23 cellular contexts compared by ENCODE assay signal in the genomic region with DNA sequence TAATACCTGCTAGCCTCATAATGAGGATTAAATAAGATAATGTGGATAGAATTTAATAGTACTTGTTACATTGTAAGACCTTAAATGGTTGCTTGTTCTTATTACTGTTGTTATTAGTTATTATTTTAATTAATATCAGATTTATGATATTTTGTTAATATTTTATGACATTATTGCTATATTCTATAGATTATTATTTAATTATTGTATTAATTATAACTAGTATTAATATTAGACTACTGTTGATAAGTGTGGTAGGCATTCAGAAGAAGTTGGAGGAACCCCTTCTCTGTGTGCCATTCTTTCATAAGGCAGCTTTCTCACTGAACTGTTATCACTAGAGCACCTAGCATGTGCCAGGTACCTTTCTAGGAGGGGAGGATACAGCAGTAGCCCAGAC.
"Had no signal": no experiment of that assay in that cellular context is flagged by ENCODE, and none has a peak within 500 bp of the region (broad histone marks: within the 10 kb centered on the region; RNA-seq: fewer than 3 reads in every experiment).

No MANE protein-coding gene starts in this region.

- H3K4me3 Mint-ChIP-seq: stimulated activated effector memory CD8-positive, alpha-beta T cell treated with anti-CD3 and anti-CD28 coated beads, Interleukin-12 subunit alpha, Interleukin-12 subunit beta, amount 100 ng/mL, for 72 hours; stimulated activated naive CD8-positive, alpha-beta T cell treated with anti-CD3 and anti-CD28 coated beads, Interleukin-15, amount 100 ng/mL, for 72 hours had no signal

- H3K9me3 Mint-ChIP-seq: stimulated activated effector memory CD8-positive, alpha-beta T cell treated with anti-CD3 and anti-CD28 coated beads, Interleukin-12 subunit alpha, Interleukin-12 subunit beta, amount 100 ng/mL, for 72 hours had no signal

- H3K27ac Mint-ChIP-seq: stimulated activated effector memory CD8-positive, alpha-beta T cell treated with anti-CD3 and anti-CD28 coated beads, Interleukin-12 subunit alpha, Interleukin-12 subunit beta, amount 100 ng/mL, for 72 hours; stimulated activated naive CD8-positive, alpha-beta T cell treated with anti-CD3 and anti-CD28 coated beads, Interleukin-15, amount 100 ng/mL, for 72 hours had no signal

- H3K27me3 Mint-ChIP-seq: stimulated activated naive CD8-positive, alpha-beta T cell treated with anti-CD3 and anti-CD28 coated beads, Interleukin-15, amount 100 ng/mL, for 72 hours had no signal

- H3K9me3 ChIP-seq: heart right ventricle, neutrophil, psoas muscle, right lobe of liver, testis, tibial nerve, upper lobe of right lung, vagina had no signal

- ATAC-seq: esophagus mucosa; heart right ventricle; left lobe of liver; psoas muscle; right lobe of liver; stimulated activated effector memory CD8-positive, alpha-beta T cell treated with anti-CD3 and anti-CD28 coated beads, Interleukin-12 subunit alpha, Interleukin-12 subunit beta, amount 100 ng/mL, for 72 hours; stimulated activated naive CD8-positive, alpha-beta T cell treated with anti-CD3 and anti-CD28 coated beads, Interleukin-15, amount 100 ng/mL, for 72 hours; upper lobe of right lung had no signal

- DNase-seq: cortex of kidney; dorsolateral prefrontal cortex; effector memory CD4-positive, alpha-beta T cell; heart right ventricle; hypothalamus; islet precursor cell; mesenchymal stem cell; midbrain; nephron progenitor cell; psoas muscle; retina; right lobe of liver; stimulated activated CD4-positive, alpha-beta T cell treated with anti-CD3 and anti-CD28 coated beads, Interleukin-4, amount 100 ng/mL, for 1 hour; stimulated activated CD8-positive, alpha-beta memory T cell treated with anti-CD3 and anti-CD28 coated beads, Interleukin-4, amount 100 ng/mL, for 48 hours; stimulated activated naive CD8-positive, alpha-beta T cell treated with anti-CD3 and anti-CD28 coated beads, Interleukin-15, amount 100 ng/mL, for 72 hours; testis; upper lobe of right lung had no signal

- H3K4me3 ChIP-seq: dorsolateral prefrontal cortex, heart right ventricle, psoas muscle, right lobe of liver, testis, upper lobe of right lung, vagina had no signal

- H3K27me3 ChIP-seq: dorsolateral prefrontal cortex, heart right ventricle, neutrophil, right lobe of liver, testis, tibial nerve, upper lobe of right lung, vagina had no signal

- H3K36me3 ChIP-seq: heart right ventricle, right lobe of liver, tibial nerve, upper lobe of right lung, vagina had no signal

- H3K27ac ChIP-seq: dorsolateral prefrontal cortex, psoas muscle, right lobe of liver had no signal
